Comparison of ENCODE assay signal across 30 cellular contexts in the genomic region with DNA sequence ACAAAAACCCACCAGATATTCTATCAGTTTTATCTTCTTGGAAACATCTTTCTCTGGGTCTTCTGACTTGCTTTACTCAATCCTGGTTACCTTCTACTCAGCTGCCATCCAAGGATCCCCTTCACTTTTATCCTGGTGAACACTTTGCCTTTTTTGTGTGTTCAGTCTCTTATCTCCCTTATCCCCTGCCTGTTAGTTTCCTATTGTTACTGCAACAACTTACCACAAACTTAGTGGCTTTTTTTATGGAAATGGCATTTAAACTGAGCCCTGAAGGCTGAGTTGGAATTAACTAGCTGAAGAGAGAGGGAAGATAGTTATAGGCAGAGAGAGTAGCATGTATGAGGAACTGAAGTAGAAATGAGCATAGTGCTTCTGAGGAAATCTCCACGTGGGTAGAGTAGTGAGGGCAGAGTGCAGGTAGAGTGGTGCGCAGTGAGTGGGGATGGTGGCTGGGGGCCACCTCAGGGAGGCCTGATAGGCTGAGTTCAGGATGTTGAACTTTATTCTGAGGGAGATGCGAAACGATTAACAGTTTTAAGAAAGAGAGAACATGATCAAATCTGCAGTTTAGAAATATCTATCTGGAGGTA.
"Had no signal": no experiment of that assay in that cellular context is flagged by ENCODE, and none has a peak within 500 bp of the region (broad histone marks: within the 10 kb centered on the region; RNA-seq: fewer than 3 reads in every experiment).

No MANE protein-coding gene starts in this region.

- DNase-seq: activated B cell treated with CpG ODN at 0.5 μM for 24 hours; activated CD4-positive, alpha-beta T cell treated with anti-CD3 and anti-CD28 coated beads, Interleukin-2, amount 50 U/mL, for 1 hour; activated CD8-positive, alpha-beta T cell treated with anti-CD3 and anti-CD28 coated beads for 36 hours; activated gamma-delta T cell treated with Interleukin-2 at 50 U/mL for 16 hours; activated naive CD4-positive, alpha-beta T cell treated with anti-CD3 and anti-CD28 coated beads, Interleukin-2, amount 50 U/mL, for 16 hours; activated T-cell treated with anti-CD3 and anti-CD28 coated beads, Interleukin-2, amount 50 U/mL, for 4 hours; amniotic stem cell; brain microvascular endothelial cell; dorsolateral prefrontal cortex; foreskin keratinocyte; heart left ventricle; hypothalamus; islet precursor cell; left cardiac atrium; left ventricle myocardium superior; ovary; retina; stimulated activated naive B cell treated with anti-CD40 and anti-IgM and Interleukin-4, amounts not matched to agents 10 μg/mL and 1 μg/mL and 100 μg/mL, for 72 hours; stomach; T-helper 9 cell; thyroid gland; upper lobe of left lung had no signal

- H3K4me3 Mint-ChIP-seq: activated B cell treated with CpG ODN at 0.5 μM for 24 hours; activated CD8-positive, alpha-beta T cell treated with anti-CD3 and anti-CD28 coated beads for 36 hours; activated T-cell treated with anti-CD3 and anti-CD28 coated beads, Interleukin-2, amount 50 U/mL, for 4 hours; activated T-helper 17 cell treated with anti-CD3 and anti-CD28 coated beads, Interleukin-2, amount 50 U/mL, for 72 hours; nephron; stimulated activated naive B cell treated with anti-CD40 and anti-IgM and Interleukin-4, amounts not matched to agents 10 μg/mL and 1 μg/mL and 100 μg/mL, for 72 hours had no signal

- ATAC-seq: activated CD8-positive, alpha-beta T cell treated with anti-CD3 and anti-CD28 coated beads for 36 hours; activated T-cell treated with anti-CD3 and anti-CD28 coated beads, Interleukin-2, amount 50 U/mL, for 4 hours; activated T-helper 17 cell treated with anti-CD3 and anti-CD28 coated beads, Interleukin-2, amount 50 U/mL, for 72 hours; foreskin keratinocyte; heart left ventricle; left cardiac atrium; left ventricle myocardium superior; sciatic nerve; stimulated activated naive B cell treated with anti-CD40 and anti-IgM and Interleukin-4, amounts not matched to agents 10 μg/mL and 1 μg/mL and 100 μg/mL, for 72 hours had no signal

- H3K27ac Mint-ChIP-seq: activated B cell treated with CpG ODN at 0.5 μM for 24 hours; activated CD8-positive, alpha-beta T cell treated with anti-CD3 and anti-CD28 coated beads for 36 hours; nephron; stimulated activated naive B cell treated with anti-CD40 and anti-IgM and Interleukin-4, amounts not matched to agents 10 μg/mL and 1 μg/mL and 100 μg/mL, for 72 hours had no signal

- H3K4me3 ChIP-seq: coronary artery, dorsolateral prefrontal cortex, esophagus muscularis mucosa, heart left ventricle, ovary, prostate gland, skin epidermis, stomach, thyroid gland, upper lobe of left lung, vagina had no signal

- H3K27me3 ChIP-seq: brain microvascular endothelial cell, dorsolateral prefrontal cortex, esophagus muscularis mucosa, foreskin keratinocyte, heart left ventricle, ovary, stomach, thyroid gland, upper lobe of left lung, vagina had no signal

- H3K4me1 ChIP-seq: esophagus muscularis mucosa, foreskin keratinocyte, heart left ventricle, prostate gland, stomach, thyroid gland, vagina had no signal

- H3K9me3 Mint-ChIP-seq: activated B cell treated with CpG ODN at 0.5 μM for 24 hours; activated CD8-positive, alpha-beta T cell treated with anti-CD3 and anti-CD28 coated beads for 36 hours; activated T-cell treated with anti-CD3 and anti-CD28 coated beads, Interleukin-2, amount 50 U/mL, for 4 hours; activated T-helper 17 cell treated with anti-CD3 and anti-CD28 coated beads, Interleukin-2, amount 50 U/mL, for 72 hours; nephron; stimulated activated naive B cell treated with anti-CD40 and anti-IgM and Interleukin-4, amounts not matched to agents 10 μg/mL and 1 μg/mL and 100 μg/mL, for 72 hours had no signal

- H3K36me3 ChIP-seq: ovary, prostate gland had no signal

- H3K27me3 Mint-ChIP-seq: activated B cell treated with CpG ODN at 0.5 μM for 24 hours; activated CD8-positive, alpha-beta T cell treated with anti-CD3 and anti-CD28 coated beads for 36 hours; activated T-helper 17 cell treated with anti-CD3 and anti-CD28 coated beads, Interleukin-2, amount 50 U/mL, for 72 hours; stimulated activated naive B cell treated with anti-CD40 and anti-IgM and Interleukin-4, amounts not matched to agents 10 μg/mL and 1 μg/mL and 100 μg/mL, for 72 hours had no signal

- H3K4me1 Mint-ChIP-seq: activated T-helper 17 cell treated with anti-CD3 and anti-CD28 coated beads, Interleukin-2, amount 50 U/mL, for 72 hours; nephron had no signal

- H3K27ac ChIP-seq: brain microvascular endothelial cell, coronary artery, dorsolateral prefrontal cortex, esophagus muscularis mucosa, foreskin keratinocyte, heart left ventricle, ovary, prostate gland, skin epidermis, stomach, thyroid gland, upper lobe of left lung, vagina had no signal

- H3K9me3 ChIP-seq: esophagus muscularis mucosa, heart left ventricle, ovary, prostate gland, stomach, thyroid gland, upper lobe of left lung, vagina had no signal
